Comparison of ENCODE assay signal across 9 cellular contexts in the genomic region with DNA sequence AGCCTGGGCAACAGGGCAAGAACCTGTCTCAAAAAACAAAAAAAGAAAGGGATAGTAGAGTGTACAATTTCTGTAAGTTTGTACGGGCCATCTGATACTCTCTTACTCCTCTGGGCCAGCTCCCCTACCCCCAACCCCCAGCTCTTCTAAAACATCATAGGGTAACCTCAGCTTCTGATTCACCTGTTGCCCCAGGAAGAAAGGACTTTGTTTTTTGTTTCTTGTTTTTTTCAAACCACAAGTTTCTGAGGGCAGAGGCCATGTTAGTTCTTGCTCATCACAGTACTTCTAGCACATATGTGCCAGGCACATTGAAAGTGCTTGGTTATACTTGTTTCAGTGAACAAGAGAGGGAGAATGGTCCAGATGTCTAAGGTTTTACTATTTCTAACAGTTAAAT. TPM values are rescaled to one million over a fixed set of nuclear protein-coding genes. Genes with fewer than 3 reads are reported as not detected.
DNase-seq lines count a peak whose midpoint lies in the region; ATAC-seq and TF ChIP-seq lines count a peak whose summit lies in the region.
"Had no signal": no experiment of that assay in that cellular context is flagged by ENCODE, and none has a peak within 500 bp of the region (broad histone marks: within the 10 kb centered on the region; RNA-seq: fewer than 3 reads in every experiment).

No MANE protein-coding gene starts in this region.

- TF ChIP-seq CTCF in CD8-positive, alpha-beta T cell (IDR thresholded peaks at IDR 0.05), result no peak
- TF ChIP-seq CTCF in lower lobe of right lung (IDR thresholded peaks at IDR 0.05) (no peak), Calu3 (IDR thresholded peaks at IDR 0.05; ENCODE audit: unreplicated experiment) (no peak), glutamatergic neuron (IDR thresholded peaks at IDR 0.05; ENCODE audit: partially characterized antibody, unreplicated experiment) (no peak)

- no peaks in the 10 kb centered on the region for H3K9me3 ChIP-seq in CD8-positive, alpha-beta T cell (ENCODE audit: low read length)
- no peaks in the 10 kb centered on the region for H3K9me3 ChIP-seq in lower lobe of right lung

- H3K4me3 ChIP-seq in CD8-positive, alpha-beta T cell (ENCODE audit: low read depth, low read length), result no peak overlapping the region
- no peak overlapping the region for H3K4me3 ChIP-seq in lower lobe of right lung

- POLR2A ChIA-PET in CD8-positive, alpha-beta T cell (lab: Charles Lee), result interaction anchor here (1.2 kb wide), 1 partner anchor 9 kb away, joined by 4 read pairs; no protein-coding TSS in a partner anchor

- peaks cover 18% of the 10 kb centered on the region for H3K36me3 ChIP-seq in CD8-positive, alpha-beta T cell (ENCODE audit: insufficient read depth, low read length)
- H3K36me3 ChIP-seq in lower lobe of right lung, result peaks cover 78% of the 10 kb centered on the region

- no peaks in the 10 kb centered on the region for H3K27me3 ChIP-seq in CD8-positive, alpha-beta T cell (ENCODE audit: insufficient read depth, low read length)
- H3K27me3 ChIP-seq in lower lobe of right lung (ENCODE audit: low read depth), result no peaks in the 10 kb centered on the region

- intact Hi-C loops in CD8-positive, alpha-beta T cell (cut with DNase I, micrococcal nuclease), result no loop called here
- intact Hi-C loops in lower lobe of right lung (cut with DNase I), result no loop called here
- intact Hi-C loops in Calu3 (cut with micrococcal nuclease; ENCODE audit: unreplicated experiment), result no loop called here

- peaks cover 51% of the 10 kb centered on the region for H3K4me1 Mint-ChIP-seq in CD8-positive, alpha-beta T cell (ENCODE audit: low read depth)
- H3K4me1 Mint-ChIP-seq in activated naive CD4-positive, alpha-beta T cell treated with anti-CD3 and anti-CD28 coated beads, Interleukin-2, amount 10 ng/mL, durations not matched to agents 7 days and 5 days, result peaks cover 25% of the 10 kb centered on the region
- no peaks in the 10 kb centered on the region for H3K4me1 Mint-ChIP-seq in Calu3 (ENCODE audit: low read depth, unreplicated experiment)
- peaks cover 14% of the 10 kb centered on the region for H3K4me1 Mint-ChIP-seq in glutamatergic neuron (ENCODE audit: low read depth, unreplicated experiment)

- in situ Hi-C loops in G401 (cut with HindIII; ENCODE audit: low sequenced_read_pairs), result no loop called here

- peak; percentile 88 for ATAC-seq in CD8-positive, alpha-beta T cell
- ATAC-seq in GM19452 (IDR thresholded peaks at IDR 0.05; ENCODE audit: unreplicated experiment) (peak; percentile 88), HG03280 (IDR thresholded peaks at IDR 0.05; ENCODE audit: unreplicated experiment) (peak; percentile 87), lower lobe of right lung (no peak)

- H3K9me3 Mint-ChIP-seq in CD8-positive, alpha-beta T cell, result no peaks in the 10 kb centered on the region
- H3K9me3 Mint-ChIP-seq in activated naive CD4-positive, alpha-beta T cell treated with anti-CD3 and anti-CD28 coated beads, Interleukin-2, amount 10 ng/mL, durations not matched to agents 7 days and 5 days, result no peaks in the 10 kb centered on the region
- H3K9me3 Mint-ChIP-seq in Calu3 (ENCODE audit: low read depth, unreplicated experiment) (no peaks in the 10 kb centered on the region), glutamatergic neuron (ENCODE audit: unreplicated experiment) (peaks cover 2% of the 10 kb centered on the region)
- H3K9me3 Mint-ChIP-seq: natural killer cell had no signal

- peak in 3 of 7 experiments; percentile 16 to 44 (median 28) for DNase-seq in CD8-positive, alpha-beta T cell
- peak; percentile 39 for DNase-seq in activated naive CD4-positive, alpha-beta T cell treated with anti-CD3 and anti-CD28 coated beads, Interleukin-2, amount 10 ng/mL, durations not matched to agents 7 days and 5 days
- DNase-seq in lower lobe of right lung (no peak), G401 (ENCODE audit: low spot score) (no peak), Calu3 (no peak), glutamatergic neuron (no peak)
- DNase-seq: natural killer cell had no signal

- H3K27me3 Mint-ChIP-seq in CD8-positive, alpha-beta T cell (ENCODE audit: low read depth), result no peaks in the 10 kb centered on the region
- no peaks in the 10 kb centered on the region for H3K27me3 Mint-ChIP-seq in activated naive CD4-positive, alpha-beta T cell treated with anti-CD3 and anti-CD28 coated beads, Interleukin-2, amount 10 ng/mL, durations not matched to agents 7 days and 5 days
- H3K27me3 Mint-ChIP-seq in Calu3 (ENCODE audit: unreplicated experiment) (no peaks in the 10 kb centered on the region), glutamatergic neuron (ENCODE audit: unreplicated experiment) (peaks cover 2% of the 10 kb centered on the region)

- CTCF ChIA-PET in CD8-positive, alpha-beta T cell (lab: Charles Lee), result no interaction called here
- CTCF ChIA-PET in activated naive CD4-positive, alpha-beta T cell treated with anti-CD3 and anti-CD28 coated beads, Interleukin-2, amount 10 ng/mL, durations not matched to agents 7 days and 5 days (lab: Charles Lee), result interaction anchor here (1.4 kb wide), 1 partner anchor 12 kb away, joined by 3 read pairs; no protein-coding TSS in a partner anchor
- CTCF ChIA-PET in Calu3 (lab: Charles Lee), result interaction anchor here (0.6 kb wide), 1 partner anchor 301 kb away, joined by 4 read pairs; no protein-coding TSS in a partner anchor

- no peak overlapping the region for H3K4me3 Mint-ChIP-seq in CD8-positive, alpha-beta T cell
- H3K4me3 Mint-ChIP-seq in activated naive CD4-positive, alpha-beta T cell treated with anti-CD3 and anti-CD28 coated beads, Interleukin-2, amount 10 ng/mL, durations not matched to agents 7 days and 5 days, result no peak overlapping the region
- H3K4me3 Mint-ChIP-seq in Calu3 (ENCODE audit: low read depth, unreplicated experiment) (no peak overlapping the region), glutamatergic neuron (ENCODE audit: unreplicated experiment) (no peak overlapping the region)
- H3K4me3 Mint-ChIP-seq: natural killer cell had no signal

- H3K36me3 Mint-ChIP-seq in CD8-positive, alpha-beta T cell, result peaks cover 73% of the 10 kb centered on the region
- peaks cover 56% of the 10 kb centered on the region for H3K36me3 Mint-ChIP-seq in activated naive CD4-positive, alpha-beta T cell treated with anti-CD3 and anti-CD28 coated beads, Interleukin-2, amount 10 ng/mL, durations not matched to agents 7 days and 5 days
- H3K36me3 Mint-ChIP-seq in Calu3 (ENCODE audit: insufficient read depth, unreplicated experiment), result no peaks in the 10 kb centered on the region
- no peaks in the 10 kb centered on the region for H3K36me3 Mint-ChIP-seq in glutamatergic neuron (ENCODE audit: unreplicated experiment)

- peak overlapping the region; percentile 69 for H3K27ac Mint-ChIP-seq in CD8-positive, alpha-beta T cell
- H3K27ac Mint-ChIP-seq in activated naive CD4-positive, alpha-beta T cell treated with anti-CD3 and anti-CD28 coated beads, Interleukin-2, amount 10 ng/mL, durations not matched to agents 7 days and 5 days, result peak overlapping the region; percentile 62
- H3K27ac Mint-ChIP-seq in Calu3 (ENCODE audit: unreplicated experiment) (no peak overlapping the region), glutamatergic neuron (ENCODE audit: unreplicated experiment) (no peak overlapping the region)

- H3K4me1 ChIP-seq in CD8-positive, alpha-beta T cell (ENCODE audit: insufficient read depth, low read length), result peaks cover 5% of the 10 kb centered on the region
- H3K4me1 ChIP-seq in lower lobe of right lung, result peaks cover 30% of the 10 kb centered on the region

- no TSS peak for BruUV-seq in Calu3 (replicated peaks; lab: Mats Ljungman, UMichigan)

- H3K27ac ChIP-seq in CD8-positive, alpha-beta T cell (ENCODE audit: low read depth, low read length), result no peak overlapping the region
- no peak overlapping the region for H3K27ac ChIP-seq in lower lobe of right lung

RNA-seq across cellular contexts. Expression of gene ATOSA, which starts 20.2 kb away (rescaled TPM):
- 100 to 1,000 TPM; 133 to 134 TPM for total RNA-seq in CD8-positive, alpha-beta T cell
- 46.7 TPM for total RNA-seq in lower lobe of right lung
- total RNA-seq in G401 (2014; rRNA removed; shearing (Covaris generic)), result 5.8 and 10.0 TPM in 2 replicates
- total RNA-seq in Calu3 (2022), result 21.8 and 22.2 TPM in 2 replicates
- total RNA-seq in glutamatergic neuron (ENCODE audit: unreplicated experiment), result 37.8 TPM

Comparison
In these comparisons a context has a peak if more than half of its experiments do, and no peak if none do; other contexts are left out.
1. ATAC-seq: peak in CD8-positive, alpha-beta T cell (single experiment), GM19452 (single experiment) and HG03280 (single experiment); none in lower lobe of right lung (0 of 2).
2. H3K27ac Mint-ChIP-seq: peak in CD8-positive, alpha-beta T cell (single experiment) and activated naive CD4-positive, alpha-beta T cell treated with anti-CD3 and anti-CD28 coated beads, Interleukin-2, amount 10 ng/mL, durations not matched to agents 7 days and 5 days (single experiment); none in Calu3 (single experiment) and glutamatergic neuron (single experiment).